1 cellular context compared by ENCODE assay signal in the genomic region with DNA sequence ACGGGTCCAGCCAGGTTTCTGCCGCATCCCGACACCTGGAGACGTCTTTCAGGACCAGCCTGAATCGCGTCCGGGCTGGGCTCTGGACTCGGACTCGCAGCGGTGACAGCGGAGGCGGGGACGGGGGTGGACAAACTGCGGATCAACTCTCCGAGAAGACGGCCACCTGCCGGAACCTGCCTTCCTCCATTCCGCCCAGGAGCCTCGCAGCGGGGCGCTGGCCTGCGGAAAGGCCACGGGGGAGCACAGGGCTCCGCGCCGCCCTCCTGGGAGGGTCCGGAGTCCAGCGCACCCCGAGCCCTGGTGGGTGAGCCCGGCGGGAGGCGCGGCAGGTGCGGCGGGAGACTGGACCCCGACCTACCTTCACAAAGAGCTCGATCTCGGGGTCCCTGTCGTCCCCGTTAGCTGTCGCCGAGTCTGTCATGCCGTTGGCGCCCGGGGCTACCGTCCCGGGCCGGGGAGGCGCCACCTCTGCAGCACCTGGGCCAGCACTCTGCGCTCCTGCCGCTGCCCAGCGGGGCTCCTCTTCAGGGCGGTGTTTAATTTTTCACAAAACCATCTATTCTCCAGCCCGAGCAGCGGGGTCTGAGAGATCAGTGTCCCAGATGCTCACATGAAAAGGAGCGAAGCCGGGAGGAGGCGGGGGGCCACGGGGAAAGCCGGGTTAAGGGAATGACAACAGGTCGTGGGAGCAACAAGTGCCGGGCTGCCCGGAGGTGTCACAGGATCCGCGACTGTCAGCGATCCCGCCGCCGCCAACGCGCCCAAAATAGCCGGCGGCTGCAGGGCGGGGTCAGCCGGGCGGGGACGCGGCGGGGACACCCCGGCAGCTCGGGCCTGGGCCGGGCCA.
TF ChIP-seq lines count a peak whose summit lies in the region.

A gene (minus strand): TSS at position 742 of the 850 bp plus-strand sequence. CDS start 318 bp downstream, at position 424.

TF ChIP-seq in HEK293, 187 proteins besides CTCF, POLR2A, EP300 and RAD21 (continued from another document and continues in another):
- TF ChIP-seq, protein P1, sequence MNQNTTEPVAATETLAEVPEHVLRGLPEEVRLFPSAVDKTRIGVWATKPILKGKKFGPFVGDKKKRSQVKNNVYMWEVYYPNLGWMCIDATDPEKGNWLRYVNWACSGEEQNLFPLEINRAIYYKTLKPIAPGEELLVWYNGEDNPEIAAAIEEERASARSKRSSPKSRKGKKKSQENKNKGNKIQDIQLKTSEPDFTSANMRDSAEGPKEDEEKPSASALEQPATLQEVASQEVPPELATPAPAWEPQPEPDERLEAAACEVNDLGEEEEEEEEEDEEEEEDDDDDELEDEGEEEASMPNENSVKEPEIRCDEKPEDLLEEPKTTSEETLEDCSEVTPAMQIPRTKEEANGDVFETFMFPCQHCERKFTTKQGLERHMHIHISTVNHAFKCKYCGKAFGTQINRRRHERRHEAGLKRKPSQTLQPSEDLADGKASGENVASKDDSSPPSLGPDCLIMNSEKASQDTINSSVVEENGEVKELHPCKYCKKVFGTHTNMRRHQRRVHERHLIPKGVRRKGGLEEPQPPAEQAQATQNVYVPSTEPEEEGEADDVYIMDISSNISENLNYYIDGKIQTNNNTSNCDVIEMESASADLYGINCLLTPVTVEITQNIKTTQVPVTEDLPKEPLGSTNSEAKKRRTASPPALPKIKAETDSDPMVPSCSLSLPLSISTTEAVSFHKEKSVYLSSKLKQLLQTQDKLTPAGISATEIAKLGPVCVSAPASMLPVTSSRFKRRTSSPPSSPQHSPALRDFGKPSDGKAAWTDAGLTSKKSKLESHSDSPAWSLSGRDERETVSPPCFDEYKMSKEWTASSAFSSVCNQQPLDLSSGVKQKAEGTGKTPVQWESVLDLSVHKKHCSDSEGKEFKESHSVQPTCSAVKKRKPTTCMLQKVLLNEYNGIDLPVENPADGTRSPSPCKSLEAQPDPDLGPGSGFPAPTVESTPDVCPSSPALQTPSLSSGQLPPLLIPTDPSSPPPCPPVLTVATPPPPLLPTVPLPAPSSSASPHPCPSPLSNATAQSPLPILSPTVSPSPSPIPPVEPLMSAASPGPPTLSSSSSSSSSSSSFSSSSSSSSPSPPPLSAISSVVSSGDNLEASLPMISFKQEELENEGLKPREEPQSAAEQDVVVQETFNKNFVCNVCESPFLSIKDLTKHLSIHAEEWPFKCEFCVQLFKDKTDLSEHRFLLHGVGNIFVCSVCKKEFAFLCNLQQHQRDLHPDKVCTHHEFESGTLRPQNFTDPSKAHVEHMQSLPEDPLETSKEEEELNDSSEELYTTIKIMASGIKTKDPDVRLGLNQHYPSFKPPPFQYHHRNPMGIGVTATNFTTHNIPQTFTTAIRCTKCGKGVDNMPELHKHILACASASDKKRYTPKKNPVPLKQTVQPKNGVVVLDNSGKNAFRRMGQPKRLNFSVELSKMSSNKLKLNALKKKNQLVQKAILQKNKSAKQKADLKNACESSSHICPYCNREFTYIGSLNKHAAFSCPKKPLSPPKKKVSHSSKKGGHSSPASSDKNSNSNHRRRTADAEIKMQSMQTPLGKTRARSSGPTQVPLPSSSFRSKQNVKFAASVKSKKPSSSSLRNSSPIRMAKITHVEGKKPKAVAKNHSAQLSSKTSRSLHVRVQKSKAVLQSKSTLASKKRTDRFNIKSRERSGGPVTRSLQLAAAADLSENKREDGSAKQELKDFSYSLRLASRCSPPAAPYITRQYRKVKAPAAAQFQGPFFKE (tag by site-specific recombination; IDR thresholded peaks at IDR 0.05; ENCODE audit: borderline replicate concordance), result no peak
- TF ChIP-seq ZNF37A (tag by site-specific recombination; IDR thresholded peaks at IDR 0.05) (no peak), ZNF48 (tag by site-specific recombination; IDR thresholded peaks at IDR 0.05) (no peak), ZNF140 (tag by site-specific recombination; IDR thresholded peaks at IDR 0.05) (no peak), REPIN1 (tag by site-specific recombination; IDR thresholded peaks at IDR 0.05; ENCODE audit: low read depth) (no peak), ZNF341 (tag by site-specific recombination; IDR thresholded peaks at IDR 0.05; ENCODE audit: low read depth) (0 out of 2 replicates have a peak, but pooled peaks have one; percentile 46), SCRT1 (tag by site-specific recombination; IDR thresholded peaks at IDR 0.05; ENCODE audit: borderline replicate concordance) (peak; percentile 98), ZNF311 (tag by site-specific recombination; IDR thresholded peaks at IDR 0.05; ENCODE audit: borderline replicate concordance) (no peak), ZNF561 (tag by site-specific recombination; IDR thresholded peaks at IDR 0.05; ENCODE audit: borderline replicate concordance) (no peak), ZNF202 (tag by site-specific recombination; IDR thresholded peaks at IDR 0.05; ENCODE audit: borderline replicate concordance) (no peak), ZNF549 (tag by site-specific recombination; IDR thresholded peaks at IDR 0.05) (no peak), ZNF423 (tag by site-specific recombination; IDR thresholded peaks at IDR 0.05) (peak; percentile 68), ZBTB8A (tag by site-specific recombination; IDR thresholded peaks at IDR 0.05) (peak; percentile 50), ZNF169 (tag by site-specific recombination; IDR thresholded peaks at IDR 0.05) (no peak), HOXD13 (CRISPR knock-in tag; IDR thresholded peaks at IDR 0.05; ENCODE audit: borderline replicate concordance) (no peak), ZNF660 (tag by site-specific recombination; IDR thresholded peaks at IDR 0.05) (no peak), ZNF837 (tag by site-specific recombination; IDR thresholded peaks at IDR 0.05) (no peak), ZFP41 (tag by site-specific recombination; IDR thresholded peaks at IDR 0.05; ENCODE audit: borderline replicate concordance) (no peak), ZNF266 (tag by site-specific recombination; IDR thresholded peaks at IDR 0.05; ENCODE audit: low read depth) (no peak), ZNF366 (tag by site-specific recombination; conservative IDR thresholded peaks at IDR 0.05) (no peak), ZNF112 (tag by site-specific recombination; IDR thresholded peaks at IDR 0.05) (no peak), ZNF292 (tag by site-specific recombination; IDR thresholded peaks at IDR 0.05; ENCODE audit: borderline replicate concordance, low read depth) (no peak), ZNF530 (tag by site-specific recombination; IDR thresholded peaks at IDR 0.05; ENCODE audit: low read depth) (no peak), HOXA7 (CRISPR knock-in tag; IDR thresholded peaks at IDR 0.05; ENCODE audit: borderline replicate concordance) (no peak), ZNF747 (tag by site-specific recombination; IDR thresholded peaks at IDR 0.05) (no peak), ZBTB48 (tag by site-specific recombination; IDR thresholded peaks at IDR 0.05) (peak; percentile 51), ZNF76 (tag by site-specific recombination; IDR thresholded peaks at IDR 0.05; ENCODE audit: borderline replicate concordance, low read depth) (peak; percentile 21; the same call in 1 of the 2 replicates), YY2 (tag by site-specific recombination; IDR thresholded peaks at IDR 0.05) (0 out of 2 replicates have a peak, but pooled peaks have one; percentile 22), ZNF248 (tag by site-specific recombination; IDR thresholded peaks at IDR 0.05) (no peak), ZNF544 (tag by site-specific recombination; IDR thresholded peaks at IDR 0.05) (no peak), GLIS1 (tag by site-specific recombination; IDR thresholded peaks at IDR 0.05) (peak; percentile 75), ZNF426 (tag by site-specific recombination; IDR thresholded peaks at IDR 0.05) (no peak), ZNF138 (tag by site-specific recombination; IDR thresholded peaks at IDR 0.05; ENCODE audit: borderline replicate concordance) (no peak), SP3 (tag by site-specific recombination; IDR thresholded peaks at IDR 0.05) (peak; percentile 24; the same call in 1 of the 2 replicates), ZNF324 (tag by site-specific recombination; IDR thresholded peaks at IDR 0.05) (no peak), ZSCAN23 (tag by site-specific recombination; IDR thresholded peaks at IDR 0.05) (no peak), ZNF335 (tag by site-specific recombination; conservative IDR thresholded peaks at IDR 0.05) (no peak; the same call in none of the 2 replicates), ZNF701 (tag by site-specific recombination; IDR thresholded peaks at IDR 0.05) (no peak), ZXDB (tag by site-specific recombination; IDR thresholded peaks at IDR 0.05) (peak; percentile 34; the same call in 1 of the 2 replicates)
- TF ChIP-seq, protein P2, sequence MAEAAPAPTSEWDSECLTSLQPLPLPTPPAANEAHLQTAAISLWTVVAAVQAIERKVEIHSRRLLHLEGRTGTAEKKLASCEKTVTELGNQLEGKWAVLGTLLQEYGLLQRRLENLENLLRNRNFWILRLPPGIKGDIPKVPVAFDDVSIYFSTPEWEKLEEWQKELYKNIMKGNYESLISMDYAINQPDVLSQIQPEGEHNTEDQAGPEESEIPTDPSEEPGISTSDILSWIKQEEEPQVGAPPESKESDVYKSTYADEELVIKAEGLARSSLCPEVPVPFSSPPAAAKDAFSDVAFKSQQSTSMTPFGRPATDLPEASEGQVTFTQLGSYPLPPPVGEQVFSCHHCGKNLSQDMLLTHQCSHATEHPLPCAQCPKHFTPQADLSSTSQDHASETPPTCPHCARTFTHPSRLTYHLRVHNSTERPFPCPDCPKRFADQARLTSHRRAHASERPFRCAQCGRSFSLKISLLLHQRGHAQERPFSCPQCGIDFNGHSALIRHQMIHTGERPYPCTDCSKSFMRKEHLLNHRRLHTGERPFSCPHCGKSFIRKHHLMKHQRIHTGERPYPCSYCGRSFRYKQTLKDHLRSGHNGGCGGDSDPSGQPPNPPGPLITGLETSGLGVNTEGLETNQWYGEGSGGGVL (tag by site-specific recombination; IDR thresholded peaks at IDR 0.05), result no peak
- TF ChIP-seq, protein P3, sequence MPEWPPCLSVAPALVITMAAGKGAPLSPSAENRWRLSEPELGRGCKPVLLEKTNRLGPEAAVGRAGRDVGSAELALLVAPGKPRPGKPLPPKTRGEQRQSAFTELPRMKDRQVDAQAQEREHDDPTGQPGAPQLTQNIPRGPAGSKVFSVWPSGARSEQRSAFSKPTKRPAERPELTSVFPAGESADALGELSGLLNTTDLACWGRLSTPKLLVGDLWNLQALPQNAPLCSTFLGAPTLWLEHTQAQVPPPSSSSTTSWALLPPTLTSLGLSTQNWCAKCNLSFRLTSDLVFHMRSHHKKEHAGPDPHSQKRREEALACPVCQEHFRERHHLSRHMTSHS (tag by site-specific recombination; IDR thresholded peaks at IDR 0.05), result no peak
- TF ChIP-seq, protein P4, sequence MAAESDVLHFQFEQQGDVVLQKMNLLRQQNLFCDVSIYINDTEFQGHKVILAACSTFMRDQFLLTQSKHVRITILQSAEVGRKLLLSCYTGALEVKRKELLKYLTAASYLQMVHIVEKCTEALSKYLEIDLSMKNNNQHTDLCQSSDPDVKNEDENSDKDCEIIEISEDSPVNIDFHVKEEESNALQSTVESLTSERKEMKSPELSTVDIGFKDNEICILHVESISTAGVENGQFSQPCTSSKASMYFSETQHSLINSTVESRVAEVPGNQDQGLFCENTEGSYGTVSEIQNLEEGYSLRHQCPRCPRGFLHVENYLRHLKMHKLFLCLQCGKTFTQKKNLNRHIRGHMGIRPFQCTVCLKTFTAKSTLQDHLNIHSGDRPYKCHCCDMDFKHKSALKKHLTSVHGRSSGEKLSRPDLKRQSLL (tag by site-specific recombination; IDR thresholded peaks at IDR 0.05), result no peak
- TF ChIP-seq, protein P5, sequence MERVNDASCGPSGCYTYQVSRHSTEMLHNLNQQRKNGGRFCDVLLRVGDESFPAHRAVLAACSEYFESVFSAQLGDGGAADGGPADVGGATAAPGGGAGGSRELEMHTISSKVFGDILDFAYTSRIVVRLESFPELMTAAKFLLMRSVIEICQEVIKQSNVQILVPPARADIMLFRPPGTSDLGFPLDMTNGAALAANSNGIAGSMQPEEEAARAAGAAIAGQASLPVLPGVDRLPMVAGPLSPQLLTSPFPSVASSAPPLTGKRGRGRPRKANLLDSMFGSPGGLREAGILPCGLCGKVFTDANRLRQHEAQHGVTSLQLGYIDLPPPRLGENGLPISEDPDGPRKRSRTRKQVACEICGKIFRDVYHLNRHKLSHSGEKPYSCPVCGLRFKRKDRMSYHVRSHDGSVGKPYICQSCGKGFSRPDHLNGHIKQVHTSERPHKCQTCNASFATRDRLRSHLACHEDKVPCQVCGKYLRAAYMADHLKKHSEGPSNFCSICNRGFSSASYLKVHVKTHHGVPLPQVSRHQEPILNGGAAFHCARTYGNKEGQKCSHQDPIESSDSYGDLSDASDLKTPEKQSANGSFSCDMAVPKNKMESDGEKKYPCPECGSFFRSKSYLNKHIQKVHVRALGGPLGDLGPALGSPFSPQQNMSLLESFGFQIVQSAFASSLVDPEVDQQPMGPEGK (tag by site-specific recombination; IDR thresholded peaks at IDR 0.05), result peak; percentile 57
- TF ChIP-seq, protein P6, sequence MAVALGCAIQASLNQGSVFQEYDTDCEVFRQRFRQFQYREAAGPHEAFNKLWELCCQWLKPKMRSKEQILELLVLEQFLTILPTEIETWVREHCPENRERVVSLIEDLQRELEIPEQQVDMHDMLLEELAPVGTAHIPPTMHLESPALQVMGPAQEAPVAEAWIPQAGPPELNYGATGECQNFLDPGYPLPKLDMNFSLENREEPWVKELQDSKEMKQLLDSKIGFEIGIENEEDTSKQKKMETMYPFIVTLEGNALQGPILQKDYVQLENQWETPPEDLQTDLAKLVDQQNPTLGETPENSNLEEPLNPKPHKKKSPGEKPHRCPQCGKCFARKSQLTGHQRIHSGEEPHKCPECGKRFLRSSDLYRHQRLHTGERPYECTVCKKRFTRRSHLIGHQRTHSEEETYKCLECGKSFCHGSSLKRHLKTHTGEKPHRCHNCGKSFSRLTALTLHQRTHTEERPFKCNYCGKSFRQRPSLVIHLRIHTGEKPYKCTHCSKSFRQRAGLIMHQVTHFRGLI (tag by site-specific recombination; IDR thresholded peaks at IDR 0.05), result peak; percentile 34; the same call in 1 of the 2 replicates
- TF ChIP-seq, protein P7, sequence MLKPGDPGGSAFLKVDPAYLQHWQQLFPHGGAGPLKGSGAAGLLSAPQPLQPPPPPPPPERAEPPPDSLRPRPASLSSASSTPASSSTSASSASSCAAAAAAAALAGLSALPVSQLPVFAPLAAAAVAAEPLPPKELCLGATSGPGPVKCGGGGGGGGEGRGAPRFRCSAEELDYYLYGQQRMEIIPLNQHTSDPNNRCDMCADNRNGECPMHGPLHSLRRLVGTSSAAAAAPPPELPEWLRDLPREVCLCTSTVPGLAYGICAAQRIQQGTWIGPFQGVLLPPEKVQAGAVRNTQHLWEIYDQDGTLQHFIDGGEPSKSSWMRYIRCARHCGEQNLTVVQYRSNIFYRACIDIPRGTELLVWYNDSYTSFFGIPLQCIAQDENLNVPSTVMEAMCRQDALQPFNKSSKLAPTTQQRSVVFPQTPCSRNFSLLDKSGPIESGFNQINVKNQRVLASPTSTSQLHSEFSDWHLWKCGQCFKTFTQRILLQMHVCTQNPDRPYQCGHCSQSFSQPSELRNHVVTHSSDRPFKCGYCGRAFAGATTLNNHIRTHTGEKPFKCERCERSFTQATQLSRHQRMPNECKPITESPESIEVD (tag by site-specific recombination; IDR thresholded peaks at IDR 0.05), result no peak
- TF ChIP-seq, protein P8, sequence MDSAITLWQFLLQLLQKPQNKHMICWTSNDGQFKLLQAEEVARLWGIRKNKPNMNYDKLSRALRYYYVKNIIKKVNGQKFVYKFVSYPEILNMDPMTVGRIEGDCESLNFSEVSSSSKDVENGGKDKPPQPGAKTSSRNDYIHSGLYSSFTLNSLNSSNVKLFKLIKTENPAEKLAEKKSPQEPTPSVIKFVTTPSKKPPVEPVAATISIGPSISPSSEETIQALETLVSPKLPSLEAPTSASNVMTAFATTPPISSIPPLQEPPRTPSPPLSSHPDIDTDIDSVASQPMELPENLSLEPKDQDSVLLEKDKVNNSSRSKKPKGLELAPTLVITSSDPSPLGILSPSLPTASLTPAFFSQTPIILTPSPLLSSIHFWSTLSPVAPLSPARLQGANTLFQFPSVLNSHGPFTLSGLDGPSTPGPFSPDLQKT (IDR thresholded peaks at IDR 0.05; ENCODE audit: borderline replicate concordance, low read depth, low read length), result no peak
